ENCODE assay signal across 9 cellular contexts in the genomic region with DNA sequence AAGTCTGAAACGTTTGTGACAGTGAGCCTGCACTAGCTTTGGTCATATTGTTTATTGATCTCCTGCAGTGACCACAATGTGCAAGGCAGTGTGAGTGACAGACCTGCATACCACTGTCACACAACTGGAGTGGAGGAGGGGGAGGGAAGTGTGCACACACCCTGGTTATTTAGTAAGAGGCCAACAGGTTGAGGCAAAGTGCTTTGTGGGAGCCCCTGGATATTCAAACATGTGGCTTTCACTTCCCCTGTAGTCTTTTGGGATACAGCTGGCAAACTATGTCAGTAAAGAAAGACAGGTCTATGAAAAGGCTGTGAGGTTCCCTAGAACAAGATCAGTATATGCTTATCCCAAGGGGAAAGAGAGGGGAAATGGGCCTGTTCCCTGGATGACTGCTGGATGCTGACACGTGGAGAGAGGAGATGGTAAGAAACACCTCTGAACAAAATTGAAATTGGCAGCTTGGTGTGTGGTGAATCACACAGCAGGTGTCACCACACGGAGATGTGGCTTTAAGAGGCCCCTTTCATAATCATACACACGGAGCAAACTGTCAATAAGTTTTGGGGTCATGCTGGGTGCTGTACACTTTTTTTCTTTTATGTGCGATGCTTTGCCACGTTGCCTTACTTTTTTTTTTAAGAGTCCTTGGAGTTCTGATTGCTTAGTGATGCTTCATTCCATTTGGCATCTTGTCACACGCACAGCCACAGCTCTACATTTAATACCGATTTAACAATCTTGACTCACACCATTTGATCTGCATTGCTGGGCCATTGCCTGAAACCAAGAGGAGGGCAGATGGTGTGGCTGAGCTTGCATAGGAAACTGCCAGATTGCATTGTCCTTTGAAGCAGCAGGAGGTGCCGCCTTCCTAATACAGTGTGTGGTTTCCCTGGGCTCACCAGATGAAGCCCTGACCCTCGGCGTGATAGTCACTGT. TPM values are rescaled to one million over a fixed set of nuclear protein-coding genes. Genes with fewer than 3 reads are reported as not detected.
DNase-seq lines count a peak whose midpoint lies in the region; ATAC-seq and TF ChIP-seq lines count a peak whose summit lies in the region.
"Had no signal": no experiment of that assay in that cellular context is flagged by ENCODE, and none has a peak within 500 bp of the region (broad histone marks: within the 10 kb centered on the region; RNA-seq: fewer than 3 reads in every experiment).

No MANE protein-coding gene starts in this region.

- peak overlapping the region in 3 of 5 donors; percentile 26 to 69 (median 61) for H3K27ac ChIP-seq in adrenal gland
- H3K27ac ChIP-seq: HL-60 had no signal

- DNase-seq in AG20443 (ENCODE audit: low spot score) (peak; percentile 89), M059J (ENCODE audit: low read depth) (peak; percentile 84), adrenal gland (peak in 6 of 7 donors; percentile 60 to 88 (median 74)), DMS153 treated with DMSO at 0.1 percent for 48 hours (lab: John Stamatoyannopoulos, UW; ENCODE audit: unreplicated experiment) (no peak), HAP-1 (ENCODE audit: low spot score in 2 of 2) (no peak)
- peak; percentile 39 for DNase-seq in stimulated activated CD8-positive, alpha-beta memory T cell treated with anti-CD3 and anti-CD28 coated beads, Interleukin-4, amount 100 ng/mL, for 48 hours

- TF ChIP-seq POLR2A in GM19099 (IDR thresholded peaks at IDR 0.05; ENCODE audit: extremely low read depth, insufficient read length, low read depth) (peak; percentile 19), adrenal gland (IDR thresholded peaks at IDR 0.05) (peak in 1 of 2 donors; percentile 17)

- H3K4me3 ChIP-seq in adrenal gland: no peak overlapping the region
- H3K4me3 ChIP-seq in HAP-1: no peak overlapping the region

- intact Hi-C loops in adrenal gland (cut with DNase I): no loop called here

- in situ Hi-C loops in HAP-1 (cut with MboI; ENCODE audit: low sequenced_read_pairs): no loop called here

- H3K27me3 ChIP-seq in adrenal gland: no peaks in the 10 kb centered on the region
- H3K27me3 ChIP-seq in HAP-1 (ENCODE audit: low read depth): no peaks in the 10 kb centered on the region

- ATAC-seq in HG03135 (IDR thresholded peaks at IDR 0.05; ENCODE audit: unreplicated experiment): no peak

- WGBS in adrenal gland, 4 donors: 23 to 37% (median 34%) methylated on average over 10 to 11 of the region's 11 CpGs

- no peaks in the 10 kb centered on the region for H3K36me3 ChIP-seq in adrenal gland (replicated peaks in 1 of 2)
- H3K36me3 ChIP-seq in HAP-1 (replicated peaks): no peaks in the 10 kb centered on the region

- TF ChIP-seq CTCF in adrenal gland (IDR thresholded peaks at IDR 0.05): no peak

- H3K9me3 ChIP-seq in adrenal gland (replicated peaks in 1 of 3) (no peaks in the 10 kb centered on the region), HAP-1 (no peaks in the 10 kb centered on the region)

- peaks cover 0 to 21% of the 10 kb centered on the region in 2 donors for H3K4me1 ChIP-seq in adrenal gland (replicated peaks in 1 of 2)
- H3K4me1 ChIP-seq in HAP-1: no peaks in the 10 kb centered on the region

RNA-seq across cellular contexts. Expression of gene OSBP2, which starts 11.3 kb away (rescaled TPM):
- 1.3 and 2.7 TPM in 2 replicates for total RNA-seq in M059J (2014; rRNA removed; shearing (Covaris generic))
- total RNA-seq in adrenal gland: 10 to 100 TPM; 15.2 to 35.6 (median 25.1) TPM
- polyA plus RNA-seq in adrenal gland: 10 to 100 TPM in 2 of 3 donors, 1 to 10 TPM in 1; 7.3 to 13.4 (median 11.7) TPM

RNA-seq across cellular contexts. Expression of gene DUSP18, which starts 38.3 kb away (rescaled TPM):
- total RNA-seq in M059J (2014; rRNA removed; shearing (Covaris generic)): 3.8 and 4.6 TPM in 2 replicates
- 1 to 10 TPM; 3.9 to 8.9 (median 6.7) TPM for total RNA-seq in adrenal gland
- 1 to 10 TPM; 1.4 to 5.0 (median 3.8) TPM for polyA plus RNA-seq in adrenal gland

Comparison
In these comparisons a context has a peak if more than half of its experiments do, and no peak if none do; other contexts are left out.
1. DNase-seq: peak in AG20443 (single experiment), M059J (single experiment), adrenal gland (6 of 7) and stimulated activated CD8-positive, alpha-beta memory T cell treated with anti-CD3 and anti-CD28 coated beads, Interleukin-4, amount 100 ng/mL, for 48 hours (single experiment); none in DMS153 treated with DMSO at 0.1 percent for 48 hours (single experiment) and HAP-1 (0 of 2).